Comparison of ENCODE assay signal across 18 cellular contexts in genomic region chr6:884570-884969, GRCh38.
"Had no signal": no experiment of that assay in that cellular context is flagged by ENCODE, and none has a peak within 500 bp of the region (broad histone marks: within the 10 kb centered on the region; RNA-seq: fewer than 3 reads in every experiment).

No MANE protein-coding gene starts in this region.

- H3K4me3 ChIP-seq: heart right ventricle, lower lobe of right lung, neural progenitor cell, ovary, upper lobe of left lung had no signal

- H3K27ac ChIP-seq: heart right ventricle, lower lobe of right lung, neural progenitor cell, ovary, upper lobe of left lung had no signal

- DNase-seq: activated CD4-positive, alpha-beta T cell treated with anti-CD3 and anti-CD28 coated beads, Interleukin-2, amount 50 U/mL, for 48 hours; activated CD4-positive, CD25-positive, alpha-beta regulatory T cell treated with anti-CD3 and anti-CD28 coated beads, Interleukin-2, amount 50 U/mL, for 72 hours; activated gamma-delta T cell; activated naive CD8-positive, alpha-beta T cell treated with anti-CD3 and anti-CD28 coated beads for 36 hours; activated T-cell treated with anti-CD3 and anti-CD28 coated beads, Interleukin-2, amount 50 U/mL, for 4 hours; effector CD8-positive, alpha-beta T cell; foreskin melanocyte; heart right ventricle; left cardiac atrium; lower lobe of right lung; naive B cell; ovary; stimulated activated CD4-positive, alpha-beta T cell treated with anti-CD3 and anti-CD28 coated beads, Interleukin-4, amount 100 ng/mL, for 1 hour; stimulated activated naive B cell treated with anti-CD40 and anti-IgM and Interleukin-4, amounts not matched to agents 10 μg/mL and 1 μg/mL and 100 μg/mL, for 72 hours; T-cell; T-helper 9 cell; upper lobe of left lung had no signal

- ATAC-seq: activated T-cell treated with anti-CD3 and anti-CD28 coated beads, Interleukin-2, amount 50 U/mL, for 4 hours; heart right ventricle; left cardiac atrium; lower lobe of right lung; stimulated activated naive B cell treated with anti-CD40 and anti-IgM and Interleukin-4, amounts not matched to agents 10 μg/mL and 1 μg/mL and 100 μg/mL, for 72 hours; T-cell had no signal

- H3K27me3 ChIP-seq: neural progenitor cell, ovary, upper lobe of left lung had no signal

- H3K4me1 ChIP-seq: heart right ventricle, lower lobe of right lung, neural progenitor cell, upper lobe of left lung had no signal

- H3K9ac ChIP-seq: neural progenitor cell had no signal

- H3K36me3 ChIP-seq: heart right ventricle, lower lobe of right lung, neural progenitor cell, ovary, upper lobe of left lung had no signal

- H3K9me3 ChIP-seq: heart right ventricle, lower lobe of right lung, ovary, upper lobe of left lung had no signal
